Comparison of ENCODE assay signal across 23 cellular contexts in genomic region chr19:29019403-29019802, GRCh38.
"Had no signal": no experiment of that assay in that cellular context is flagged by ENCODE, and none has a peak within 500 bp of the region (broad histone marks: within the 10 kb centered on the region; RNA-seq: fewer than 3 reads in every experiment).

No MANE protein-coding gene starts in this region.

- H3K4me2 ChIP-seq: KMS-11 had no signal

- H3K4me3 Mint-ChIP-seq: IgD-negative memory B cell had no signal

- FAIRE-seq: K562, RCC 7860 had no signal

- H3K4me1 Mint-ChIP-seq: IgD-negative memory B cell had no signal

- H3K4me1 ChIP-seq: SJSA1 had no signal

- H3K36me3 ChIP-seq: SJSA1 had no signal

- H3K9me3 ChIP-seq: SJSA1 had no signal

- DNase-seq: Kasumi-1, MM.1S, NCI-H1092 treated with DMSO at 0.1 percent for 48 hours, NCI-H1436, NCI-H187, NCI-H2029, NCI-H2081 treated with DMSO at 0.1 percent for 48 hours, NCI-H2171, NCI-H226, NCI-H446, NCI-H510A, NCI-H524 treated with DMSO at 0.1 percent for 48 hours, NCI-H69, NCI-H774, Right ventricle myocardium superior, RPMI8226, SIG-M5 had no signal

- H3K27me3 ChIP-seq: SJSA1 had no signal

- H3K27ac ChIP-seq: KMS-11, SJSA1, SK-N-MC had no signal

- H3K4me3 ChIP-seq: K562, SJSA1, SK-N-MC had no signal

- H3K27me3 Mint-ChIP-seq: IgD-negative memory B cell had no signal

- H3K9ac ChIP-seq: KMS-11 had no signal

- H3K27ac Mint-ChIP-seq: IgD-negative memory B cell had no signal
